In genomic region chr1:173062156-173062938, GRCh38 we compare ENCODE assay signal across 14 cellular contexts. TPM values are rescaled to one million over a fixed set of nuclear protein-coding genes. Genes with fewer than 3 reads are reported as not detected.
DNase-seq lines count a peak whose midpoint lies in the region; ATAC-seq and TF ChIP-seq lines count a peak whose summit lies in the region.
"Had no signal": no experiment of that assay in that cellular context is flagged by ENCODE, and none has a peak within 500 bp of the region (broad histone marks: within the 10 kb centered on the region; RNA-seq: fewer than 3 reads in every experiment).

No MANE protein-coding gene starts in this region.

- in situ Hi-C loops in mammary epithelial cell (cut with MboI; ENCODE audit: low sequenced_read_pairs in 2 of 2): no loop called here

- no peak for TF ChIP-seq EP300 in suprapubic skin (IDR thresholded peaks at IDR 0.05)

- DNase-seq in DND-41 (peak; percentile 24), MG63 (peak; percentile 34), mammary epithelial cell (peak; percentile 93), NCI-H345 (lab: John Stamatoyannopoulos, UW) (no peak), suprapubic skin (ENCODE audit: low spot score in 2 of 2) (no peak), SIG-M5 treated with dmso at 0.1 percent for 504 hours (lab: John Stamatoyannopoulos, UW; ENCODE audit: unreplicated experiment) (no peak)
- DNase-seq in activated effector memory CD4-positive, alpha-beta T cell treated with anti-CD3 and anti-CD28 coated beads, Interleukin-2, amount 50 U/mL, for 16 hours: no peak
- DNase-seq: activated naive CD8-positive, alpha-beta T cell treated with anti-CD3 and anti-CD28 coated beads for 36 hours; DMS79; esophagus squamous epithelium; midbrain; NCI-H187 had no signal

- no peak for TF ChIP-seq POLR2A in suprapubic skin (IDR thresholded peaks at IDR 0.05)

- H3K79me2 ChIP-seq in DND-41 (ENCODE audit: insufficient read depth, low read length) (no peaks in the 10 kb centered on the region), mammary epithelial cell (ENCODE audit: insufficient read depth, low read length) (no peaks in the 10 kb centered on the region)

- H3K9ac ChIP-seq in DND-41 (ENCODE audit: low read depth, low read length) (no peak overlapping the region), mammary epithelial cell (ENCODE audit: insufficient read depth, low read length) (no peak overlapping the region)

- H3K4me1 ChIP-seq in DND-41 (ENCODE audit: insufficient read depth, low read length) (peaks cover 7% of the 10 kb centered on the region; the same call in 1 of the 2 replicates), mammary epithelial cell (ENCODE audit: insufficient read depth, low read length) (peaks cover 23% of the 10 kb centered on the region), mesodermal cell (ENCODE audit: control insufficient read depth, insufficient read depth, low read length, poor library complexity, severe bottlenecking) (peaks cover 15% of the 10 kb centered on the region), suprapubic skin (peaks cover 8% of the 10 kb centered on the region)

- H2AFZ ChIP-seq in DND-41 (ENCODE audit: low read depth, low read length): no peak overlapping the region
- no peak overlapping the region for H2AFZ ChIP-seq in mammary epithelial cell (ENCODE audit: low read depth, low read length)

- CTCF ChIA-PET in mammary epithelial cell (lab: Charles Lee; ENCODE audit: low non-redundant PET): interaction anchor here (0.6 kb wide), 1 partner anchor 47 kb away, joined by 23 read pairs; no protein-coding TSS in a partner anchor

- intact Hi-C loops in mammary epithelial cell (cut with micrococcal nuclease): loop anchor here (5.0 to 10.0 kb wide), 3 partner anchors 35 to 318 kb away; no protein-coding TSS in a partner anchor

- BruUV-seq in mammary epithelial cell (replicated peaks; lab: Mats Ljungman, UMichigan): no TSS peak

- H3K9me3 ChIP-seq in DND-41 (ENCODE audit: insufficient read depth, low read length, severe bottlenecking): no peaks in the 10 kb centered on the region
- H3K9me3 ChIP-seq in MG63: no peaks in the 10 kb centered on the region
- H3K9me3 ChIP-seq in mammary epithelial cell (replicated peaks; ENCODE audit: insufficient read depth, low read length): no peaks in the 10 kb centered on the region
- no peaks in the 10 kb centered on the region for H3K9me3 ChIP-seq in mesodermal cell (ENCODE audit: control insufficient read depth, low read length)
- H3K9me3 ChIP-seq in suprapubic skin: no peaks in the 10 kb centered on the region
- H3K9me3 ChIP-seq: esophagus squamous epithelium had no signal

- H3K36me3 ChIP-seq in DND-41 (ENCODE audit: insufficient read depth, low read length): no peaks in the 10 kb centered on the region
- no peaks in the 10 kb centered on the region for H3K36me3 ChIP-seq in MG63
- H3K36me3 ChIP-seq in mammary epithelial cell (ENCODE audit: insufficient read depth, low read length): no peaks in the 10 kb centered on the region
- no peaks in the 10 kb centered on the region for H3K36me3 ChIP-seq in mesodermal cell (ENCODE audit: control insufficient read depth, insufficient read depth, low read length)
- H3K36me3 ChIP-seq in suprapubic skin: no peaks in the 10 kb centered on the region
- H3K36me3 ChIP-seq: esophagus squamous epithelium had no signal

- TF ChIP-seq CTCF in DND-41 (IDR thresholded peaks at IDR 0.05; ENCODE audit: borderline replicate concordance, extremely low read depth, low read length, poor library complexity, severe bottlenecking) (no peak), mammary epithelial cell (conservative IDR thresholded peaks at IDR 0.05 in 1 of 2, IDR thresholded peaks at IDR 0.05 in 1 of 2; ENCODE audit: extremely low read depth in 1 of 2, insufficient read depth in 1 of 2, low read depth in 1 of 2, low read length in 2 of 2) (no peak), suprapubic skin (IDR thresholded peaks at IDR 0.05) (no peak)

- no peak overlapping the region for H3K4me2 ChIP-seq in DND-41 (ENCODE audit: insufficient read depth, low read length)
- no peak overlapping the region for H3K4me2 ChIP-seq in mammary epithelial cell (ENCODE audit: insufficient read depth, low read depth, low read length)

- peak; percentile 94 for ATAC-seq in DND-41 (ENCODE audit: insufficient read depth, low read depth)

- dilution Hi-C loops in mammary epithelial cell (cut with HindIII; ENCODE audit: low sequenced_read_pairs): no loop called here

- H3K27ac ChIP-seq in DND-41 (ENCODE audit: low read length): no peak overlapping the region
- no peak overlapping the region for H3K27ac ChIP-seq in mammary epithelial cell (ENCODE audit: insufficient read depth, low read depth, low read length)
- H3K27ac ChIP-seq in mesodermal cell (ENCODE audit: low read depth, low read length, severe bottlenecking): peak overlapping the region; percentile 3
- H3K27ac ChIP-seq in suprapubic skin: no peak overlapping the region
- H3K27ac ChIP-seq: esophagus squamous epithelium had no signal

- no peaks in the 10 kb centered on the region for H4K20me1 ChIP-seq in DND-41 (ENCODE audit: insufficient read depth, low read length)
- H4K20me1 ChIP-seq in mammary epithelial cell (ENCODE audit: insufficient read depth, low read length): no peaks in the 10 kb centered on the region

- H3K27me3 ChIP-seq in DND-41 (ENCODE audit: insufficient read depth, low read length, poor library complexity) (no peaks in the 10 kb centered on the region), MG63 (no peaks in the 10 kb centered on the region), mammary epithelial cell (ENCODE audit: insufficient read depth, low read length) (no peaks in the 10 kb centered on the region), suprapubic skin (no peaks in the 10 kb centered on the region)
- H3K27me3 ChIP-seq: esophagus squamous epithelium had no signal

- H3K4me3 ChIP-seq in DND-41 (ENCODE audit: low read depth in 1 of 2, low read length in 2 of 2): no peak overlapping the region
- H3K4me3 ChIP-seq in MG63: no peak overlapping the region
- H3K4me3 ChIP-seq in mammary epithelial cell (replicated peaks in 1 of 3; ENCODE audit: insufficient read depth in 1 of 3, low read depth in 2 of 3, low read length in 3 of 3): no peak overlapping the region
- H3K4me3 ChIP-seq in mesodermal cell (ENCODE audit: extremely low read depth, insufficient read depth, low read length, poor library complexity, severe bottlenecking): no peak overlapping the region
- H3K4me3 ChIP-seq in suprapubic skin: no peak overlapping the region
- H3K4me3 ChIP-seq: esophagus squamous epithelium, skin epidermis had no signal

- 0% methylated on average over 1 of the region's 1 CpG for WGBS in mammary epithelial cell (ENCODE audit: low coverage, missing lambda C conversion rate)
- 100% methylated on average over 1 of the region's 1 CpG; no CpG with 5 or more reads in 1 of the 2 experiments for WGBS in mesodermal cell (ENCODE audit: insufficient coverage in 2 of 2), 2 experiments
- WGBS in suprapubic skin: 100% methylated on average over 1 of the region's 1 CpG

RNA-seq across cellular contexts. Expression of gene TNFSF18, which starts 11.6 kb away (rescaled TPM):
- total RNA-seq in MG63 (2014; rRNA removed; shearing (Covaris generic); ENCODE audit: low replicate concordance): not detected in 2 replicates
- not detected for total RNA-seq in mammary epithelial cell
- 0.07 TPM for polyA plus RNA-seq in mammary epithelial cell
- 2.1 TPM for polyA minus RNA-seq in mammary epithelial cell
- polyA plus RNA-seq in mesodermal cell (2013, experiment 1 of 2): 0.15 TPM
- polyA plus RNA-seq in mesodermal cell (2013, experiment 2 of 2): 0.25 TPM
- total RNA-seq in suprapubic skin: under 1 TPM in 1 of 4 donors, not detected in 3; 0.23 TPM
- total RNA-seq: activated naive CD8-positive, alpha-beta T cell treated with anti-CD3 and anti-CD28 coated beads for 36 hours had no signal

Comparison
In these comparisons a context has a peak if more than half of its experiments do, and no peak if none do; other contexts are left out.
1. DNase-seq: peak in DND-41 (single experiment), MG63 (single experiment) and mammary epithelial cell (single experiment); none in NCI-H345 (single experiment), suprapubic skin (0 of 2), activated effector memory CD4-positive, alpha-beta T cell treated with anti-CD3 and anti-CD28 coated beads, Interleukin-2, amount 50 U/mL, for 16 hours (single experiment) and SIG-M5 treated with dmso at 0.1 percent for 504 hours (single experiment).